8 cellular contexts compared by ENCODE assay signal in the genomic region with DNA sequence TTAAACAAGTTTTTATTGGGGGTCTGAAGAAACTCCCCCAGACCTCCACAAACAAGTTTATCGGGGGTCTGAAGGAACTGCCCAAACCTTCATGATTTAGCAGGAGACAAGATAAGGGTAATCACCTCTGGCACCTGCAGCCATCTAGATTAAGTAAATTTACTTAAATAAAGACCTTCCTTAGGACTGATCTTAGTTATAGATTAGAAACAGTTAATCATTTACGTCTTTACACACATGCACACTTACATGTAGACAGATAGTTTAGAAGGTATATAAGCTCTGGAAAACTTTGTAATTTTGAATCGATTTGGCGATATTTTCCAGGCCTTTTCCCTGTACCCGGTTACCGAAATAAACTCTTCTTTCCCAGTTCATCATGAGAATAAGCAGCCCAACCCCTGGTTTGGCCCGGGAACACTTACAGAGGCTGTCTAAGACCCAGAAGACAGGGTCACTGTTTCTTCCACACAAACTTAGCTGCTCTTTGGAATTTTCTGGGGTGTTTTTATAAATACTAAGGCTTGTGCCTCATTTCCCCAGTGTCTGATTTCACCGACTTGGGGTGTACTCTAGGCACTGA. TPM values are rescaled to one million over a fixed set of nuclear protein-coding genes. Genes with fewer than 3 reads are reported as not detected.
DNase-seq lines count a peak whose midpoint lies in the region; ATAC-seq, FAIRE-seq and TF ChIP-seq lines count a peak whose summit lies in the region.

No MANE protein-coding gene starts in this region.

- H3K4me3 ChIP-seq in GM12878 (peak overlapping the region; percentile 34; the same call in 1 of the 2 replicates), thoracic aorta (peak overlapping the region; percentile 82)

- no peaks in the 10 kb centered on the region; a peak in 2 of 4 replicates for H3K36me3 ChIP-seq in GM12878 (ENCODE audit: control insufficient read depth in 2 of 2, insufficient read depth in 2 of 2, low read length in 1 of 2)
- no peaks in the 10 kb centered on the region for H3K36me3 ChIP-seq in thoracic aorta

- intact Hi-C loops in activated CD4-positive, alpha-beta T cell treated with anti-CD3 and anti-CD28 coated beads, Interleukin-2, amount 10 ng/mL, durations not matched to agents 24 days and 14 days (cut with micrococcal nuclease) = loop anchor here (1.0 to 2.0 kb wide), 4 partner anchors 67 to 823 kb away; partner anchors contain the start of genes MBD1 and MEX3C
- intact Hi-C loops in GM12878 (cut with micrococcal nuclease; ENCODE audit: unreplicated experiment) = no loop called here

- TF ChIP-seq EP300 in GM12878 (IDR thresholded peaks at IDR 0.05; ENCODE audit: borderline replicate concordance in 1 of 2, control insufficient read depth in 1 of 2, low read depth in 2 of 2, low read length in 2 of 2) = no peak

- peaks cover 11% of the 10 kb centered on the region for H3K9me3 Mint-ChIP-seq in activated CD4-positive, alpha-beta T cell treated with anti-CD3 and anti-CD28 coated beads, Interleukin-2, amount 10 ng/mL, durations not matched to agents 24 days and 14 days

- H2AFZ ChIP-seq in GM12878 (ENCODE audit: control insufficient read depth, low read depth, low read length) = peak overlapping the region; percentile 96

- H4K20me1 ChIP-seq in GM12878 (ENCODE audit: control insufficient read depth, insufficient read depth) = no peaks in the 10 kb centered on the region

- RAD21 ChIA-PET in GM12878 (lab: Charles Lee; ENCODE audit: unreplicated experiment) = interaction anchor here (1.3 to 1.5 kb wide), 2 partner anchors 17 to 864 kb away, joined by 3 to 12 read pairs; no protein-coding TSS in a partner anchor

- CTCF ChIA-PET in GM12878 (lab: Yijun Ruan, JAX) = interaction anchor here (1.0 to 2.2 kb wide), 7 partner anchors 17 to 179 kb away, joined by 3 to 12 read pairs (median 4); partner anchors contain the start of gene MYO5B
- CTCF ChIA-PET in HEK293T (lab: Yijun Ruan, JAX) = no interaction called here

- BruUV-seq in GM12878 (replicated peaks; lab: Mats Ljungman, UMichigan) = TSS peak; percentile 94

- peak overlapping the region; percentile 89 for H3K27ac Mint-ChIP-seq in activated CD4-positive, alpha-beta T cell treated with anti-CD3 and anti-CD28 coated beads, Interleukin-2, amount 10 ng/mL, durations not matched to agents 24 days and 14 days

- peak overlapping the region; percentile 82 for H3K27ac ChIP-seq in GM12878 (ENCODE audit: control insufficient read depth, insufficient read depth)
- H3K27ac ChIP-seq in thoracic aorta = peak overlapping the region; percentile 56 to 72

- no peak for FAIRE-seq in GM12878 (lab: Jason Lieb, UNC)

- in situ Hi-C loops in GM12878 (cut with MboI) = no loop called here

- SMC1A ChIA-PET in GM12878 (lab: Charles Lee; ENCODE audit: uncharacterized antibody, unreplicated experiment) = interaction anchor here (0.7 to 4.7 kb wide), 6 partner anchors 11 to 245 kb away, joined by 3 to 35 read pairs (median 3); no protein-coding TSS in a partner anchor

- H3K9me3 ChIP-seq in GM12878 (replicated peaks; ENCODE audit: control insufficient read depth, insufficient read depth, low read length) = peaks cover 6% of the 10 kb centered on the region
- H3K9me3 ChIP-seq in thoracic aorta = peaks cover 8% of the 10 kb centered on the region

- H3K27me3 ChIP-seq in GM12878 (replicated peaks in 1 of 2; ENCODE audit: control insufficient read depth in 2 of 2, insufficient read depth in 2 of 2, low read length in 1 of 2) (no peaks in the 10 kb centered on the region), thoracic aorta (replicated peaks; ENCODE audit: insufficient read depth) (no peaks in the 10 kb centered on the region)

- no peak for DNase-seq in activated CD4-positive, alpha-beta T cell treated with anti-CD3 and anti-CD28 coated beads, Interleukin-2, amount 10 ng/mL, durations not matched to agents 24 days and 14 days
- no peak for DNase-seq in activated CD4-positive, alpha-beta T cell treated with anti-CD3 and anti-CD28 coated beads for 48 hours
- no peak for DNase-seq in GM12878 (ENCODE audit: low read depth, low spot score)
- DNase-seq in left lobe of liver (ENCODE audit: low spot score) = no peak
- DNase-seq in thoracic aorta (ENCODE audit: low spot score) = no peak
- DNase-seq in stimulated activated CD4-positive, alpha-beta T cell treated with anti-CD3 and anti-CD28 coated beads, Interleukin-2, amount 100 ng/mL, for 24 hours = no peak
- DNase-seq in HEK293T (ENCODE audit: extremely low spot score) = no peak
- DNase-seq in NCI-H2029 treated with DMSO at 0.1 percent for 48 hours (lab: John Stamatoyannopoulos, UW) = no peak

- H3K4me1 Mint-ChIP-seq in activated CD4-positive, alpha-beta T cell treated with anti-CD3 and anti-CD28 coated beads, Interleukin-2, amount 10 ng/mL, durations not matched to agents 24 days and 14 days = peaks cover 15% of the 10 kb centered on the region

- H3K27me3 Mint-ChIP-seq in activated CD4-positive, alpha-beta T cell treated with anti-CD3 and anti-CD28 coated beads, Interleukin-2, amount 10 ng/mL, durations not matched to agents 24 days and 14 days = peaks cover 9% of the 10 kb centered on the region

- peak overlapping the region; percentile 90 for H3K4me3 Mint-ChIP-seq in activated CD4-positive, alpha-beta T cell treated with anti-CD3 and anti-CD28 coated beads, Interleukin-2, amount 10 ng/mL, durations not matched to agents 24 days and 14 days

- H3K79me2 ChIP-seq in GM12878 (ENCODE audit: control insufficient read depth, insufficient read depth, low read length) = peaks cover 13% of the 10 kb centered on the region

- TF ChIP-seq RAD21 in GM12878 (IDR thresholded peaks at IDR 0.05; ENCODE audit: insufficient read depth, low read depth, low read length) = no peak

- WGBS in GM12878 (ENCODE audit: insufficient coverage, insufficient replicate concordance, low lambda C conversion rate, missing lambda C conversion rate) = 78% methylated on average over 8 of the region's 8 CpGs

- no peak for TF ChIP-seq CTCF in GM12878 (IDR thresholded peaks at IDR 0.05 in 2 of 3, conservative IDR thresholded peaks at IDR 0.05 in 1 of 3; ENCODE audit: control insufficient read depth in 2 of 3, extremely low read depth in 1 of 3, insufficient read depth in 1 of 3, low read depth in 3 of 3, low read length in 3 of 3)
- TF ChIP-seq CTCF in thoracic aorta (IDR thresholded peaks at IDR 0.05) = no peak

- no peak for ATAC-seq in GM12878
- peak; percentile 15 for ATAC-seq in left lobe of liver
- no peak for ATAC-seq in thoracic aorta (ENCODE audit: insufficient number of reproducible peaks, low FRiP score, low read depth)

- POLR2A ChIA-PET in GM12878 (lab: Charles Lee) = interaction anchor here (0.8 to 1.9 kb wide), 7 partner anchors 12 to 108 kb away, joined by 3 to 6 read pairs (median 3); partner anchors contain the start of genes CFAP53 and MBD1
- POLR2A ChIA-PET in HEK293T (lab: Yijun Ruan, JAX) = interaction anchor here (0.6 to 1.3 kb wide), 2 partner anchors 67 to 155 kb away, joined by 3 read pairs; no protein-coding TSS in a partner anchor

- no peak for TF ChIP-seq POLR2A in GM12878 (IDR thresholded peaks at IDR 0.05; ENCODE audit: low read depth, low read length)

- H3K36me3 Mint-ChIP-seq in activated CD4-positive, alpha-beta T cell treated with anti-CD3 and anti-CD28 coated beads, Interleukin-2, amount 10 ng/mL, durations not matched to agents 24 days and 14 days (ENCODE audit: low read depth) = peaks cover 3% of the 10 kb centered on the region

- H3K4me2 ChIP-seq in GM12878 (ENCODE audit: control insufficient read depth, insufficient read depth) = peak overlapping the region; percentile 93

- H3K4me1 ChIP-seq in GM12878 (ENCODE audit: control insufficient read depth, insufficient read depth, low read length) (peaks cover 7% of the 10 kb centered on the region), thoracic aorta (ENCODE audit: control insufficient read depth in 1 of 2, low read depth in 2 of 2) (peaks cover 9 to 13% of the 10 kb centered on the region in 2 donors)

- H3K9ac ChIP-seq in GM12878 (ENCODE audit: control insufficient read depth, insufficient read depth, low read length) = peak overlapping the region; percentile 76

TF ChIP-seq in GM12878, 131 proteins besides CTCF, POLR2A, EP300 and RAD21 (continues in another document):
- TF ChIP-seq TCF3 (IDR thresholded peaks at IDR 0.05; ENCODE audit: borderline replicate concordance, insufficient read depth, low read depth, low read length) (no peak), JUND (IDR thresholded peaks at IDR 0.05; ENCODE audit: low read depth, low read length) (no peak)

TF ChIP-seq in HEK293T, 16 proteins besides CTCF, POLR2A, EP300 and RAD21:
- TF ChIP-seq LEF1 (IDR thresholded peaks at IDR 0.05; ENCODE audit: borderline replicate concordance) (no peak), ZNF384 (IDR thresholded peaks at IDR 0.05) (no peak), TARDBP (IDR thresholded peaks at IDR 0.05) (no peak), CTBP1 (IDR thresholded peaks at IDR 0.05; ENCODE audit: borderline replicate concordance) (no peak), ELF4 (IDR thresholded peaks at IDR 0.05) (no peak)

RNA-seq across cellular contexts. Expression of gene SKA1, which starts 0.6 kb away (rescaled TPM):
- 20.0 and 22.1 TPM in 2 replicates for total RNA-seq in activated CD4-positive, alpha-beta T cell treated with anti-CD3 and anti-CD28 coated beads, Interleukin-2, amount 10 ng/mL, durations not matched to agents 24 days and 14 days
- total RNA-seq in GM12878 (2013; cell fraction: nucleolus; rRNA removed) = 2.9 and 3.6 TPM in 2 replicates
- total RNA-seq in GM12878 (2014; rRNA removed) (31.3 and 34.2 TPM in 2 replicates), GM12878 (2014; rRNA removed; fragmentation: Illumina TruSeq; extraction: Trizol) (32.3 and 35.7 TPM in 2 replicates), GM12878 (2021) (24.0 and 25.6 TPM in 2 replicates), left lobe of liver (0.15 TPM), thoracic aorta (not detected)
- 9.8 TPM for polyA plus RNA-seq in GM12878 (2011; ENCODE audit: low read depth)
- polyA plus RNA-seq in GM12878 (2011; rRNA removed) (23.7 and 38.6 TPM in 2 replicates), GM12878 (2014; fragmentation: Illumina TruSeq; extraction: Trizol) (36.7 and 40.9 TPM in 2 replicates), GM12878 (2014; fragmentation: Nextera tagmentation; extraction: Ambion mirVana) (10 to 100 TPM; 16.4 to 17.6 TPM), GM12878 (2014; rRNA removed) (25.4 and 30.8 TPM in 2 replicates), GM12878 (2016; fragmentation: Nextera tagmentation; extraction: Ambion mirVana) (10 to 100 TPM; 31.9 to 34.2 TPM)
- polyA plus RNA-seq in GM12878 (2011; cell fraction: cytosol; rRNA removed) = 17.4 and 18.1 TPM in 2 replicates
- polyA plus RNA-seq in GM12878 (2011; cell fraction: nucleus; rRNA removed) = 4.3 and 5.8 TPM in 2 replicates
- polyA plus RNA-seq in GM12878 (2012) = 11.6 and 13.5 TPM in 2 replicates
- polyA minus RNA-seq in GM12878 (2011; rRNA and poly(A)+ RNA removed) = 14.8 and 18.1 TPM in 2 replicates
- polyA minus RNA-seq in GM12878 (2011; cell fraction: cytosol; rRNA and poly(A)+ RNA removed) = 11.0 and 16.4 TPM in 2 replicates
- 2.3 and 5.5 TPM in 2 replicates for polyA minus RNA-seq in GM12878 (2011; cell fraction: nucleus; rRNA and poly(A)+ RNA removed)
